27 cellular contexts compared by ENCODE assay signal in the genomic region with DNA sequence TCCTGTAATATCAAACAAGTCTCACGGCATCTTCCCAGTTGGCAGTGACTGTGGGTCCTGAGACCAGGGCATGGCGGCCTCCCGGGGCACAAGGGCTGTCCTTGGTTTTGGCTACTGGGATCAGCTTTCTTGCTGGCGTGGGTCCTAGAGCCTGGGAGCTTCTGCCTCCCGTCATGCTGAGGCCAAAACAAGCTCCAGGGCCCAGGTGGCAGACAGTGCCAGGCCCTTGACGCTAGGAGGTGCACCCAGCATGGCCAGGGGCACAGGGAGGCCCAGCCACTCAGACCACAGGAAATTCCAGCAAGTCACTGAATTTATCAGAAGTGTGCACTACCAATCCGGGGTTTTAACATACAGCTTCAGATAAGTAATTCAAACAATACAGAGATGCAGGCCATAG.
DNase-seq lines count a peak whose midpoint lies in the region; ATAC-seq and TF ChIP-seq lines count a peak whose summit lies in the region.
"Had no signal": no experiment of that assay in that cellular context is flagged by ENCODE, and none has a peak within 500 bp of the region (broad histone marks: within the 10 kb centered on the region; RNA-seq: fewer than 3 reads in every experiment).

No MANE protein-coding gene starts in this region.

- H3K27me3 ChIP-seq in psoas muscle (ENCODE audit: insufficient read depth in 3 of 3, low read length in 2 of 3) = no peaks in the 10 kb centered on the region
- H3K27me3 ChIP-seq: breast epithelium, esophagus muscularis mucosa, suprapubic skin had no signal

- DNase-seq in EH (ENCODE audit: low read depth) (peak; percentile 12), cerebellum (ENCODE audit: low spot score) (peak; percentile 57), psoas muscle (peak; percentile 51 to 79), T-helper 9 cell (no peak)
- DNase-seq in activated CD4-positive, CD25-positive, alpha-beta regulatory T cell treated with anti-CD3 and anti-CD28 coated beads, Interleukin-2, amount 50 U/mL, for 72 hours = no peak
- DNase-seq in activated naive CD8-positive, alpha-beta T cell treated with anti-CD3 and anti-CD28 coated beads for 36 hours = no peak
- DNase-seq: activated CD4-positive, alpha-beta T cell treated with anti-CD3 and anti-CD28 coated beads, Interleukin-2, amount 10 ng/mL, durations not matched to agents 7 days and 5 days; activated T-cell treated with anti-CD3 and anti-CD28 coated beads, Interleukin-2, amount 50 U/mL, for 48 hours; CD4-positive, alpha-beta T cell; foreskin melanocyte; GM23248; HFFc6; hippocampal formation; left colon; NCI-H1048; NCI-H187; NCI-H526 treated with DMSO at 0.1 percent for 48 hours; OCI-M1; stimulated activated naive CD4-positive, alpha-beta T cell; WERI-Rb-1 had no signal

- H3K27me3 Mint-ChIP-seq in activated naive CD8-positive, alpha-beta T cell treated with anti-CD3 and anti-CD28 coated beads for 36 hours = no peaks in the 10 kb centered on the region
- H3K27me3 Mint-ChIP-seq: activated CD4-positive, alpha-beta T cell treated with anti-CD3 and anti-CD28 coated beads, Interleukin-2, amount 10 ng/mL, durations not matched to agents 7 days and 5 days; CD4-positive, alpha-beta T cell; progenitor cell of endocrine pancreas had no signal

- TF ChIP-seq CTCF in LNCAP (IDR thresholded peaks at IDR 0.05) = peak; percentile 53
- TF ChIP-seq CTCF in psoas muscle (IDR thresholded peaks at IDR 0.05) = peak; percentile 41

- no peak overlapping the region for H3K27ac ChIP-seq in psoas muscle
- H3K27ac ChIP-seq: breast epithelium, esophagus muscularis mucosa, GM23248, suprapubic skin, WERI-Rb-1 had no signal

- peaks cover 4% of the 10 kb centered on the region for H3K4me1 ChIP-seq in psoas muscle
- H3K4me1 ChIP-seq: breast epithelium, esophagus muscularis mucosa, suprapubic skin had no signal

- no peaks in the 10 kb centered on the region for H3K4me1 Mint-ChIP-seq in activated naive CD8-positive, alpha-beta T cell treated with anti-CD3 and anti-CD28 coated beads for 36 hours
- H3K4me1 Mint-ChIP-seq: activated CD4-positive, alpha-beta T cell treated with anti-CD3 and anti-CD28 coated beads, Interleukin-2, amount 10 ng/mL, durations not matched to agents 7 days and 5 days had no signal

- intact Hi-C loops in psoas muscle (cut with DNase I) = loop anchor here (1.0 to 5.0 kb wide), 2 partner anchors 109 to 110 kb away; no protein-coding TSS in a partner anchor

- H3K27ac Mint-ChIP-seq in activated naive CD8-positive, alpha-beta T cell treated with anti-CD3 and anti-CD28 coated beads for 36 hours = no peak overlapping the region
- H3K27ac Mint-ChIP-seq: activated CD4-positive, alpha-beta T cell treated with anti-CD3 and anti-CD28 coated beads, Interleukin-2, amount 10 ng/mL, durations not matched to agents 7 days and 5 days; CD4-positive, alpha-beta T cell; HFFc6; progenitor cell of endocrine pancreas had no signal

- H3K4me3 Mint-ChIP-seq in activated naive CD8-positive, alpha-beta T cell treated with anti-CD3 and anti-CD28 coated beads for 36 hours = no peak overlapping the region
- H3K4me3 Mint-ChIP-seq: activated CD4-positive, alpha-beta T cell treated with anti-CD3 and anti-CD28 coated beads, Interleukin-2, amount 10 ng/mL, durations not matched to agents 7 days and 5 days; CD4-positive, alpha-beta T cell; HFFc6 had no signal

- H3K36me3 Mint-ChIP-seq in activated naive CD8-positive, alpha-beta T cell treated with anti-CD3 and anti-CD28 coated beads for 36 hours = peaks cover 4% of the 10 kb centered on the region

- H3K36me3 ChIP-seq in psoas muscle (ENCODE audit: insufficient read depth in 1 of 2, low read depth in 1 of 2) = peaks cover 0 to 33% of the 10 kb centered on the region in 2 donors
- H3K36me3 ChIP-seq: breast epithelium had no signal

- 31 to 52% (median 37%) methylated on average over 7 of the region's 7 CpGs for whole genome bisulfite sequencing in psoas muscle, 3 donors

- H3K4me3 ChIP-seq in psoas muscle = no peak overlapping the region
- H3K4me3 ChIP-seq: breast epithelium, esophagus muscularis mucosa, GM23248, suprapubic skin had no signal

- H3K9me3 ChIP-seq in psoas muscle = no peaks in the 10 kb centered on the region
- H3K9me3 ChIP-seq: breast epithelium, esophagus muscularis mucosa, suprapubic skin had no signal

- ATAC-seq in psoas muscle = peak; percentile 89 to 99 (median 96)
- ATAC-seq: HepG2, left colon, sciatic nerve had no signal

- H3K9me3 Mint-ChIP-seq in activated naive CD8-positive, alpha-beta T cell treated with anti-CD3 and anti-CD28 coated beads for 36 hours = no peaks in the 10 kb centered on the region
- H3K9me3 Mint-ChIP-seq: activated CD4-positive, alpha-beta T cell treated with anti-CD3 and anti-CD28 coated beads, Interleukin-2, amount 10 ng/mL, durations not matched to agents 7 days and 5 days; CD4-positive, alpha-beta T cell; HFFc6 had no signal

Comparison
In these comparisons a context has a peak if more than half of its experiments do, and no peak if none do; other contexts are left out.
1. DNase-seq: peak in EH (single experiment), cerebellum (single experiment) and psoas muscle (2 of 2); none in activated CD4-positive, CD25-positive, alpha-beta regulatory T cell treated with anti-CD3 and anti-CD28 coated beads, Interleukin-2, amount 50 U/mL, for 72 hours (single experiment), activated naive CD8-positive, alpha-beta T cell treated with anti-CD3 and anti-CD28 coated beads for 36 hours (single experiment) and T-helper 9 cell (single experiment).